In the genomic region with DNA sequence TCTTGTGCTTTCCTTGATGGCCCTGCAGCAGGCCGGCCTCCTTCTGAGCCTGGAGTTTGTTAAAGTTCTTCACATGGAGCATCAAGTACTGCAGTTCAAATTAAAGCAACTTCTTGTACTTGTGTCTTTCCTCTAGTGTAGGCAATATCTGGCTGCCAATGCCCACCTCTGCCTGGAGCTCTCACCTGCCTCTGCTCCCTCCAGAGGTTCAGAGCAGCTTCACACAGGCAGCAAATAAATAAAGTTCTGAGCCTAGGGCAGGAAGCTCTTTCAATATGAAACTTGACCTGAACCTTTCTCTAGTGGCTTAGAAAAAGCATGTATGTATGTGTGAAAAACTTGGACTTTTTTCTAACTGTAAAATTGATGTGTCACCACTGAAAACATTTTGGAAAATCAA, we compare ENCODE assay signal across 18 cellular contexts.
DNase-seq lines count a peak whose midpoint lies in the region; ATAC-seq and TF ChIP-seq lines count a peak whose summit lies in the region.
"Had no signal": no experiment of that assay in that cellular context is flagged by ENCODE, and none has a peak within 500 bp of the region (broad histone marks: within the 10 kb centered on the region; RNA-seq: fewer than 3 reads in every experiment).

No MANE protein-coding gene starts in this region.

- H3K27me3 Mint-ChIP-seq in CD4-positive, alpha-beta memory T cell = no peaks in the 10 kb centered on the region
- H3K27me3 Mint-ChIP-seq: activated T-helper 17 cell treated with anti-CD3 and anti-CD28 coated beads, Interleukin-2, amount 50 U/mL, for 72 hours; CD4-positive, alpha-beta T cell; T-helper 17 cell had no signal

- TF ChIP-seq CTCF in 22Rv1 (IDR thresholded peaks at IDR 0.05) (peak; percentile 37), GM12874 (IDR thresholded peaks at IDR 0.05; ENCODE audit: insufficient read depth, low read depth, low read length) (peak; percentile 34; the same call in 1 of the 2 replicates)

- H3K9me3 ChIP-seq in CD4-positive, alpha-beta memory T cell (ENCODE audit: control insufficient read depth in 1 of 2, low read length in 2 of 2) = no peaks in the 10 kb centered on the region
- H3K9me3 ChIP-seq: ovary had no signal

- intact Hi-C loops in CD4-positive, alpha-beta memory T cell (cut with micrococcal nuclease) = no loop called here

- H3K36me3 Mint-ChIP-seq in CD4-positive, alpha-beta memory T cell = peaks cover 33 to 50% of the 10 kb centered on the region in 2 donors

- H3K9me3 Mint-ChIP-seq in CD4-positive, alpha-beta memory T cell = peaks cover 2 to 23% (median 11%) of the 10 kb centered on the region in 8 donors

- H3K4me3 ChIP-seq in CD4-positive, alpha-beta memory T cell (ENCODE audit: low read length in 2 of 2) = no peak overlapping the region
- H3K4me3 ChIP-seq: ovary had no signal

- peaks cover 7 to 18% (median 11%) of the 10 kb centered on the region in 4 donors for H3K4me1 Mint-ChIP-seq in CD4-positive, alpha-beta memory T cell

- H3K36me3 ChIP-seq in CD4-positive, alpha-beta memory T cell (ENCODE audit: insufficient read depth, low read length) = no peaks in the 10 kb centered on the region
- H3K36me3 ChIP-seq: ovary had no signal

- ATAC-seq in HG03280 (IDR thresholded peaks at IDR 0.05; ENCODE audit: unreplicated experiment) = no peak
- ATAC-seq: activated T-helper 17 cell treated with anti-CD3 and anti-CD28 coated beads, Interleukin-2, amount 50 U/mL, for 72 hours; T-helper 17 cell had no signal

- CTCF ChIA-PET in CD4-positive, alpha-beta memory T cell (lab: Charles Lee; ENCODE audit: partially characterized antibody) = no interaction called here

- H3K27ac Mint-ChIP-seq in CD4-positive, alpha-beta memory T cell = no peak overlapping the region
- H3K27ac Mint-ChIP-seq: activated T-helper 17 cell treated with anti-CD3 and anti-CD28 coated beads, Interleukin-2, amount 50 U/mL, for 72 hours; CD4-positive, alpha-beta T cell; T-helper 17 cell had no signal

- H3K4me1 ChIP-seq in CD4-positive, alpha-beta memory T cell (ENCODE audit: insufficient read depth, low read length) = no peaks in the 10 kb centered on the region

- POLR2A ChIA-PET in CD4-positive, alpha-beta memory T cell (lab: Charles Lee; ENCODE audit: partially characterized antibody) = no interaction called here

- DNase-seq in HT-29 (ENCODE audit: low spot score) (peak; percentile 63), dermis microvascular lymphatic vessel endothelial cell (ENCODE audit: low read depth in 2 of 2) (peak; percentile 39 to 71), NCI-H2171 (lab: John Stamatoyannopoulos, UW) (no peak), Kasumi-1 (lab: John Stamatoyannopoulos, UW) (no peak)
- DNase-seq in CD4-positive, alpha-beta memory T cell = no peak
- DNase-seq: activated CD4-positive, CD25-positive, alpha-beta regulatory T cell; CD4-positive, alpha-beta T cell; central memory CD4-positive, alpha-beta T cell; GOT3; NCI-H1436; NCI-H446; ovary; stimulated activated CD4-positive, alpha-beta T cell treated with anti-CD3 and anti-CD28 coated beads, Interleukin-2, amount 100 ng/mL, for 24 hours; T-helper 17 cell had no signal

- peak overlapping the region; percentile 33 for H3K27ac ChIP-seq in 22Rv1
- no peak overlapping the region for H3K27ac ChIP-seq in CD4-positive, alpha-beta memory T cell (ENCODE audit: low read depth, low read length)
- H3K27ac ChIP-seq: ovary had no signal

- no peak overlapping the region for H3K4me3 Mint-ChIP-seq in CD4-positive, alpha-beta memory T cell
- H3K4me3 Mint-ChIP-seq: activated T-helper 17 cell treated with anti-CD3 and anti-CD28 coated beads, Interleukin-2, amount 50 U/mL, for 72 hours; CD4-positive, alpha-beta T cell; T-helper 17 cell had no signal

- no peaks in the 10 kb centered on the region for H3K27me3 ChIP-seq in CD4-positive, alpha-beta memory T cell (ENCODE audit: insufficient read depth, low read length)
- H3K27me3 ChIP-seq: ovary had no signal

Comparison
In these comparisons a context has a peak if more than half of its experiments do, and no peak if none do; other contexts are left out.
1. DNase-seq: peak in HT-29 (single experiment) and dermis microvascular lymphatic vessel endothelial cell (2 of 2); none in NCI-H2171 (single experiment), Kasumi-1 (0 of 2) and CD4-positive, alpha-beta memory T cell (0 of 5).